8 cellular contexts compared by ENCODE assay signal in genomic region chr17:42578282-42578869, GRCh38. TPM values are rescaled to one million over a fixed set of nuclear protein-coding genes. Genes with fewer than 3 reads are reported as not detected.
DNase-seq lines count a peak whose midpoint lies in the region; ATAC-seq lines count a peak whose summit lies in the region.

No MANE protein-coding gene starts in this region.

- H3K27me3 Mint-ChIP-seq in dendritic cell treated with granulocyte-macrophage colony-stimulating factor and Interleukin-4, amounts not matched to agents 40 ng/mL and 50 ng/mL, for 4 days: no peaks in the 10 kb centered on the region

- intact Hi-C loops in dendritic cell treated with granulocyte-macrophage colony-stimulating factor and Interleukin-4, amounts not matched to agents 40 ng/mL and 50 ng/mL, for 4 days (cut with micrococcal nuclease): loop anchor here (2.0 kb wide), 2 partner anchors 30 to 100 kb away; partner anchors contain the start of genes RETREG3 and TUBG1
- intact Hi-C loops in left colon (cut with DNase I, micrococcal nuclease): loop anchor here in 1 of 2 donors (10.0 kb wide), 1 partner anchor 106 kb away; the partner anchor contains the start of genes CCR10 and CNTNAP1

- ATAC-seq in GM18909 (IDR thresholded peaks at IDR 0.05; ENCODE audit: poor library complexity, unreplicated experiment) (peak; percentile 60), HG03432 (IDR thresholded peaks at IDR 0.05; ENCODE audit: unreplicated experiment) (peak; percentile 53), left colon (peak; percentile 61)

- peak; percentile 82 for DNase-seq in AG08395 (ENCODE audit: low spot score)
- DNase-seq in NCI-H446 treated with DMSO at 0.1 percent for 48 hours (lab: John Stamatoyannopoulos, UW): peak; percentile 47
- peak; percentile 60 to 71 for DNase-seq in activated CD4-positive, alpha-beta T cell treated with anti-CD3 and anti-CD28 coated beads for 24 hours (ENCODE audit: low read depth in 2 of 2)
- peak; percentile 74 to 89 for DNase-seq in left colon
- peak; percentile 57 for DNase-seq in stimulated activated CD4-positive, alpha-beta T cell treated with anti-CD3 and anti-CD28 coated beads, Interleukin-2, amount 100 ng/mL, for 4 hours (ENCODE audit: low read depth)

- H3K27ac Mint-ChIP-seq in dendritic cell treated with granulocyte-macrophage colony-stimulating factor and Interleukin-4, amounts not matched to agents 40 ng/mL and 50 ng/mL, for 4 days: peak overlapping the region; percentile 95

- H3K36me3 Mint-ChIP-seq in dendritic cell treated with granulocyte-macrophage colony-stimulating factor and Interleukin-4, amounts not matched to agents 40 ng/mL and 50 ng/mL, for 4 days (ENCODE audit: low read depth): peaks cover 84% of the 10 kb centered on the region

- H3K9me3 Mint-ChIP-seq in dendritic cell treated with granulocyte-macrophage colony-stimulating factor and Interleukin-4, amounts not matched to agents 40 ng/mL and 50 ng/mL, for 4 days: no peaks in the 10 kb centered on the region

- peaks cover 48% of the 10 kb centered on the region for H3K4me1 Mint-ChIP-seq in dendritic cell treated with granulocyte-macrophage colony-stimulating factor and Interleukin-4, amounts not matched to agents 40 ng/mL and 50 ng/mL, for 4 days (ENCODE audit: low read depth)

- peak overlapping the region; percentile 79 for H3K4me3 Mint-ChIP-seq in dendritic cell treated with granulocyte-macrophage colony-stimulating factor and Interleukin-4, amounts not matched to agents 40 ng/mL and 50 ng/mL, for 4 days

RNA-seq across cellular contexts. Expression of gene PSMC3IP, which starts 0.8 kb away (rescaled TPM):
- 1 to 10 TPM; 1.6 to 2.2 TPM for total RNA-seq in left colon

RNA-seq across cellular contexts. Expression of gene MLX, which starts 11.5 kb away (rescaled TPM):
- total RNA-seq in left colon: 10 to 100 TPM; 95.1 to 98.8 TPM

RNA-seq across cellular contexts. Expression of gene COASY, which starts 16.4 kb away (rescaled TPM):
- total RNA-seq in left colon: 100 to 1,000 TPM in 1 of 2 donors, 10 to 100 TPM in 1; 92.6 to 122 TPM

RNA-seq across cellular contexts. Expression of gene HSD17B1, which starts 25.7 kb away (rescaled TPM):
- under 1 TPM; 0.85 to 0.98 TPM for total RNA-seq in left colon

RNA-seq across cellular contexts. Expression of gene RETREG3, which starts 30.8 kb away (rescaled TPM):
- 10 to 100 TPM; 49.0 to 71.6 TPM for total RNA-seq in left colon

Comparison
In these comparisons a context has a peak if more than half of its experiments do, and no peak if none do; other contexts are left out.
1. Peak in every context shown above with its lines: DNase-seq and ATAC-seq.